Comparison of ENCODE assay signal across 1 cellular context in genomic region chr2:64632855-64633819, GRCh38.
TF ChIP-seq lines count a peak whose summit lies in the region.

No MANE protein-coding gene starts in this region.

TF ChIP-seq in WTC11, 78 proteins besides CTCF, POLR2A, EP300 and RAD21 (continued from another document):
- TF ChIP-seq ZSCAN18 (CRISPR knock-in tag; IDR thresholded peaks at IDR 0.05) (no peak), EMX1 (CRISPR knock-in tag; IDR thresholded peaks at IDR 0.05) (no peak), ZNF138 (CRISPR knock-in tag; conservative IDR thresholded peaks at IDR 0.05) (no peak), ZBTB43 (CRISPR knock-in tag; IDR thresholded peaks at IDR 0.05) (no peak)
TF ChIP-seq in WTC11: peak in this region for 0.
